ENCODE assay signal across 9 cellular contexts in the genomic region with DNA sequence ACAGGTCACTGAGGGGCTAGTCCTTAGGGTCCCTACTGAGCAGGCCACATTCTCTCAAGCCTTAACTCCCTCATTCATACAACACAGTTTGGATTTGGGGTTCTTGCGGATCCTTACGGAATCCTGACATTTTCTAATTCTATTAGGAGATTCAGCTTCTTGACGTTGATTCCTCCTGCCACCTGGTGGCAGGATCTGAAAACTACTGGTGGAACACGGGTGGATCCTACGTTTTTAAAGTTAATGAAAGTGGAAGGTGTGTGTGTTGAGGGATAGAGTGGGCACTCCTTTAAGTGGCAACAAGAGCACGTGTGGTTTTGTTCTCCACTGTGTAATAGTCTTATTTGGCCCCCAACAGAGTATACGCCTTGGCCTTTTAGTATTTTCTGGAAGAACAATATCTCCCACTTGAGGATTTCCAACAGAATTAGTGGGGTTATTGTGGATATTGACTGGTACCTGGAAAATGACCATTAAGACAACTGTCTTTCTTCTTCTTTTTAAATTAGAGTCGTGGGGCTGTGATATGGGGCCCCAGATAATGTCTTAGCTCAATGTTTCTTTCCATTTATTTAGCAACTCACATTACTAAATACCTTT. TPM values are rescaled to one million over a fixed set of nuclear protein-coding genes. Genes with fewer than 3 reads are reported as not detected.
DNase-seq lines count a peak whose midpoint lies in the region; ATAC-seq, FAIRE-seq and TF ChIP-seq lines count a peak whose summit lies in the region.
"Had no signal": no experiment of that assay in that cellular context is flagged by ENCODE, and none has a peak within 500 bp of the region (broad histone marks: within the 10 kb centered on the region; RNA-seq: fewer than 3 reads in every experiment).

No MANE protein-coding gene starts in this region.

- peaks cover 0 to 3% of the 10 kb centered on the region in 2 donors for H3K27me3 Mint-ChIP-seq in natural killer cell treated with Interleukin-12 subunit alpha and Interleukin-12 subunit beta and Interleukin-15 and Interleukin-18, amount 100 ng/mL, for 72 hours

- H3K4me1 Mint-ChIP-seq in natural killer cell treated with Interleukin-12 subunit alpha and Interleukin-12 subunit beta and Interleukin-15 and Interleukin-18, amount 100 ng/mL, for 72 hours (ENCODE audit: low read depth in 2 of 2): peaks cover 12 to 28% of the 10 kb centered on the region in 2 donors
- H3K4me1 Mint-ChIP-seq: central memory CD8-positive, alpha-beta T cell had no signal

- peak; percentile 75 for DNase-seq in NCI-H82 (lab: John Stamatoyannopoulos, UW)
- peak; percentile 46 for DNase-seq in activated CD8-positive, alpha-beta memory T cell treated with anti-CD3 and anti-CD28 coated beads, Interleukin-2, amount 50 U/mL, for 4 hours
- DNase-seq in erythroblast (lab: John Stamatoyannopoulos, UW): peak; percentile 39 to 67
- no peak for DNase-seq in natural killer cell treated with Interleukin-12 subunit alpha and Interleukin-12 subunit beta and Interleukin-15 and Interleukin-18, amount 100 ng/mL, for 72 hours (ENCODE audit: low spot score)
- peak; percentile 81 for DNase-seq in superior temporal gyrus (ENCODE audit: extremely low spot score)
- DNase-seq in GOT3 (lab: John Stamatoyannopoulos, UW): no peak

- no peak for TF ChIP-seq POLR2A in erythroblast (IDR thresholded peaks at IDR 0.05; ENCODE audit: low read length)

- H3K4me3 Mint-ChIP-seq in natural killer cell treated with Interleukin-12 subunit alpha and Interleukin-12 subunit beta and Interleukin-15 and Interleukin-18, amount 100 ng/mL, for 72 hours: no peak overlapping the region
- H3K4me3 Mint-ChIP-seq: central memory CD8-positive, alpha-beta T cell had no signal

- peak; percentile 66 for ATAC-seq in HG03025 (IDR thresholded peaks at IDR 0.05; ENCODE audit: low FRiP score, unreplicated experiment)
- peak; percentile 51 to 67 for ATAC-seq in natural killer cell treated with Interleukin-12 subunit alpha and Interleukin-12 subunit beta and Interleukin-15 and Interleukin-18, amount 100 ng/mL, for 72 hours

- H3K27ac Mint-ChIP-seq in natural killer cell treated with Interleukin-12 subunit alpha and Interleukin-12 subunit beta and Interleukin-15 and Interleukin-18, amount 100 ng/mL, for 72 hours: peak overlapping the region in 1 of 2 donors; percentile 68

- FAIRE-seq in G401.6 (lab: Jason Lieb, UNC): peak; percentile 3

- no peaks in the 10 kb centered on the region for H3K9me3 Mint-ChIP-seq in natural killer cell treated with Interleukin-12 subunit alpha and Interleukin-12 subunit beta and Interleukin-15 and Interleukin-18, amount 100 ng/mL, for 72 hours
- H3K9me3 Mint-ChIP-seq: central memory CD8-positive, alpha-beta T cell had no signal

- H3K36me3 Mint-ChIP-seq in natural killer cell treated with Interleukin-12 subunit alpha and Interleukin-12 subunit beta and Interleukin-15 and Interleukin-18, amount 100 ng/mL, for 72 hours: no peaks in the 10 kb centered on the region

RNA-seq across cellular contexts. Expression of a gene that starts 25.2 kb away (rescaled TPM):
- under 1 TPM; 0.07 to 0.08 TPM for total RNA-seq in natural killer cell treated with Interleukin-12 subunit alpha and Interleukin-12 subunit beta and Interleukin-15 and Interleukin-18, amount 100 ng/mL, for 72 hours

Comparison
In these comparisons a context has a peak if more than half of its experiments do, and no peak if none do; other contexts are left out.
1. DNase-seq: peak in NCI-H82 (single experiment), activated CD8-positive, alpha-beta memory T cell treated with anti-CD3 and anti-CD28 coated beads, Interleukin-2, amount 50 U/mL, for 4 hours (single experiment), erythroblast (2 of 2) and superior temporal gyrus (single experiment); none in natural killer cell treated with Interleukin-12 subunit alpha and Interleukin-12 subunit beta and Interleukin-15 and Interleukin-18, amount 100 ng/mL, for 72 hours (single experiment) and GOT3 (single experiment).